ENCODE assay signal across 27 cellular contexts in the genomic region with DNA sequence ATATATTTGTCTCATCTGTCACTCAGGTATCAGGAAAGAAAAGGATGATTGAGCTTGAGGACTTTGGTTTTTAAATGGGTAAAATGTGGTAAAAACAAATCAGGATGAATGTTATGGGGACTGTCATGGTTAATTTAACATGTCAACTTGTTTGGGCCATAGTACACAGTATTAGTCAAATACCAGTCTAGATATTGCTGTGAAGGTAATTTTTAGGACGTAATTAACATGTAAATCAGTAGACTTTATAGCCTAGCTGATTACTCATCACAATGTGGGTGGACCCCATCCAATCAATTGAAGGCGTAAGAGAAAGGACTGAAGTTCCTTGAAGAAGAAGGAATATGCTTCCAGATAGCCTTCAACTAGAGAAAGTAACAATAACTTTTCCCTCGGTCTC.
"Had no signal": no experiment of that assay in that cellular context is flagged by ENCODE, and none has a peak within 500 bp of the region (broad histone marks: within the 10 kb centered on the region; RNA-seq: fewer than 3 reads in every experiment).

No MANE protein-coding gene starts in this region.

- H3K4me2 ChIP-seq: neural progenitor cell had no signal

- DNase-seq: dermis blood vessel endothelial cell; effector memory CD4-positive, alpha-beta T cell; foreskin keratinocyte; heart left ventricle; hippocampal formation; left cardiac atrium; left lung; mesenchymal stem cell; mucosa of descending colon; naive B cell; spleen; stimulated activated CD4-positive, alpha-beta T cell treated with anti-CD3 and anti-CD28 coated beads, Interleukin-4, amount 100 ng/mL, for 4 hours; stimulated activated naive CD8-positive, alpha-beta T cell treated with anti-CD3 and anti-CD28 coated beads, Interleukin-15, Interleukin-2, amounts not matched to agents 100 U/mL and 50 U/mL, for 24 hours; substantia nigra; testis; tibial artery had no signal

- H3K27me3 Mint-ChIP-seq: naive B cell; natural killer cell treated with Interleukin-12 subunit alpha and Interleukin-12 subunit beta and Interleukin-15 and Interleukin-18, amount 100 ng/mL, for 72 hours; progenitor cell of endocrine pancreas; stimulated activated memory B cell treated with anti-CD40 and anti-IgM and Interleukin-4, amounts not matched to agents 10 μg/mL and 1 μg/mL and 100 μg/mL, for 72 hours; type B pancreatic cell had no signal

- H3K79me2 ChIP-seq: parathyroid adenoma had no signal

- H3K27me3 ChIP-seq: esophagus muscularis mucosa, foreskin keratinocyte, gastroesophageal sphincter, heart left ventricle, left lung, neural progenitor cell, right atrium auricular region, spleen, testis, tibial artery had no signal

- H3K9ac ChIP-seq: neural progenitor cell, parathyroid adenoma had no signal

- H3K4me1 Mint-ChIP-seq: mesothelial cell of epicardium; naive B cell; stimulated activated memory B cell treated with anti-CD40 and anti-IgM and Interleukin-4, amounts not matched to agents 10 μg/mL and 1 μg/mL and 100 μg/mL, for 72 hours had no signal

- ATAC-seq: foreskin keratinocyte; gastroesophageal sphincter; heart left ventricle; left cardiac atrium; left lung; mucosa of descending colon; natural killer cell treated with Interleukin-12 subunit alpha and Interleukin-12 subunit beta and Interleukin-15 and Interleukin-18, amount 100 ng/mL, for 72 hours; stimulated activated memory B cell treated with anti-CD40 and anti-IgM and Interleukin-4, amounts not matched to agents 10 μg/mL and 1 μg/mL and 100 μg/mL, for 72 hours; stimulated activated naive CD8-positive, alpha-beta T cell treated with anti-CD3 and anti-CD28 coated beads, Interleukin-15, Interleukin-2, amounts not matched to agents 100 U/mL and 50 U/mL, for 24 hours had no signal

- H2AFZ ChIP-seq: neural progenitor cell, parathyroid adenoma had no signal

- H3K27ac ChIP-seq: esophagus muscularis mucosa, foreskin keratinocyte, gastroesophageal sphincter, heart left ventricle, left lung, neural progenitor cell, parathyroid adenoma, right atrium auricular region, skin epidermis, spleen, testis, tibial artery had no signal

- H3K4me1 ChIP-seq: esophagus muscularis mucosa, foreskin keratinocyte, gastroesophageal sphincter, heart left ventricle, left lung, neural progenitor cell, parathyroid adenoma, right atrium auricular region, spleen, testis, tibial artery had no signal

- H3K27ac Mint-ChIP-seq: mesothelial cell of epicardium; naive B cell; natural killer cell treated with Interleukin-12 subunit alpha and Interleukin-12 subunit beta and Interleukin-15 and Interleukin-18, amount 100 ng/mL, for 72 hours; neural progenitor cell; progenitor cell of endocrine pancreas; stimulated activated memory B cell treated with anti-CD40 and anti-IgM and Interleukin-4, amounts not matched to agents 10 μg/mL and 1 μg/mL and 100 μg/mL, for 72 hours; type B pancreatic cell had no signal

- H3K9me3 ChIP-seq: esophagus muscularis mucosa, gastroesophageal sphincter, heart left ventricle, left lung, mucosa of descending colon, right atrium auricular region, testis, tibial artery had no signal

- H3K4me3 Mint-ChIP-seq: mesothelial cell of epicardium; naive B cell; natural killer cell treated with Interleukin-12 subunit alpha and Interleukin-12 subunit beta and Interleukin-15 and Interleukin-18, amount 100 ng/mL, for 72 hours; neural progenitor cell; stimulated activated memory B cell treated with anti-CD40 and anti-IgM and Interleukin-4, amounts not matched to agents 10 μg/mL and 1 μg/mL and 100 μg/mL, for 72 hours; type B pancreatic cell had no signal

- H3K36me3 Mint-ChIP-seq: mesothelial cell of epicardium; naive B cell; neural progenitor cell; stimulated activated memory B cell treated with anti-CD40 and anti-IgM and Interleukin-4, amounts not matched to agents 10 μg/mL and 1 μg/mL and 100 μg/mL, for 72 hours; type B pancreatic cell had no signal

- H3K9me3 Mint-ChIP-seq: mesothelial cell of epicardium, neural progenitor cell, type B pancreatic cell had no signal
